8 cellular contexts compared by ENCODE assay signal in genomic region chr15:78212546-78213424, GRCh38. TPM values are rescaled to one million over a fixed set of nuclear protein-coding genes. Genes with fewer than 3 reads are reported as not detected.
DNase-seq lines count a peak whose midpoint lies in the region; ATAC-seq and TF ChIP-seq lines count a peak whose summit lies in the region.

No MANE protein-coding gene starts in this region.

- no peak for TF ChIP-seq CTCF in BJ (IDR thresholded peaks at IDR 0.05; ENCODE audit: insufficient read depth, low read depth, low read length)
- no peak for TF ChIP-seq CTCF in mucosa of descending colon (IDR thresholded peaks at IDR 0.05)

- no peaks in the 10 kb centered on the region for H3K36me3 Mint-ChIP-seq in activated CD4-positive, alpha-beta T cell treated with anti-CD3 and anti-CD28 coated beads, Interleukin-2, amount 10 ng/mL, durations not matched to agents 24 days and 14 days (ENCODE audit: low read depth)

- intact Hi-C loops in mucosa of descending colon (cut with DNase I, micrococcal nuclease) = no loop called here
- intact Hi-C loops in activated CD4-positive, alpha-beta T cell treated with anti-CD3 and anti-CD28 coated beads, Interleukin-2, amount 10 ng/mL, durations not matched to agents 24 days and 14 days (cut with micrococcal nuclease) = no loop called here

- H3K4me3 Mint-ChIP-seq in activated CD4-positive, alpha-beta T cell treated with anti-CD3 and anti-CD28 coated beads, Interleukin-2, amount 10 ng/mL, durations not matched to agents 24 days and 14 days = no peak overlapping the region

- no peaks in the 10 kb centered on the region for H3K9me3 ChIP-seq in mucosa of descending colon

- peaks cover 42% of the 10 kb centered on the region for H3K4me1 ChIP-seq in mucosa of descending colon (ENCODE audit: low read depth)

- no peak overlapping the region for H3K4me3 ChIP-seq in BJ (ENCODE audit: low read depth, low read length)
- H3K4me3 ChIP-seq in mucosa of descending colon = no peak overlapping the region

- no peak overlapping the region for H3K27ac Mint-ChIP-seq in activated CD4-positive, alpha-beta T cell treated with anti-CD3 and anti-CD28 coated beads, Interleukin-2, amount 10 ng/mL, durations not matched to agents 24 days and 14 days

- H3K27me3 Mint-ChIP-seq in activated CD4-positive, alpha-beta T cell treated with anti-CD3 and anti-CD28 coated beads, Interleukin-2, amount 10 ng/mL, durations not matched to agents 24 days and 14 days = peaks cover 8% of the 10 kb centered on the region

- 0 out of 2 replicates have a peak, but pooled peaks cover 2% of the 10 kb centered on the region for H3K27me3 ChIP-seq in BJ (ENCODE audit: control insufficient read depth, insufficient read depth, low read length)

- DNase-seq in BJ (ENCODE audit: low read depth) (peak; percentile 31), NCI-H146 (lab: John Stamatoyannopoulos, UW) (peak; percentile 96), dermis microvascular lymphatic vessel endothelial cell (ENCODE audit: low read depth in 2 of 2) (peak; percentile 23 to 72), mucosa of descending colon (peak; percentile 66 to 84 (median 81)), D341Med (ENCODE audit: low spot score) (no peak)
- no peak for DNase-seq in central memory CD4-positive, alpha-beta T cell
- DNase-seq in activated CD4-positive, alpha-beta T cell treated with anti-CD3 and anti-CD28 coated beads, Interleukin-2, amount 10 ng/mL, durations not matched to agents 24 days and 14 days = no peak

- no peaks in the 10 kb centered on the region for H3K9me3 Mint-ChIP-seq in activated CD4-positive, alpha-beta T cell treated with anti-CD3 and anti-CD28 coated beads, Interleukin-2, amount 10 ng/mL, durations not matched to agents 24 days and 14 days

- H3K36me3 ChIP-seq in BJ (ENCODE audit: control insufficient read depth, insufficient read depth, low read length) (no peaks in the 10 kb centered on the region), mucosa of descending colon (ENCODE audit: low read depth) (no peaks in the 10 kb centered on the region)

- ATAC-seq in mucosa of descending colon = peak; percentile 77
- ATAC-seq in GM19467 (IDR thresholded peaks at IDR 0.05; ENCODE audit: unreplicated experiment) = no peak

- POLR2A ChIA-PET in BJ (lab: Charles Lee) = interaction anchor here (0.5 kb wide), 1 partner anchor 64 kb away, joined by 14 read pairs; the partner anchor contains the start of gene IDH3A

- no peaks in the 10 kb centered on the region for H3K4me1 Mint-ChIP-seq in activated CD4-positive, alpha-beta T cell treated with anti-CD3 and anti-CD28 coated beads, Interleukin-2, amount 10 ng/mL, durations not matched to agents 24 days and 14 days

- CTCF ChIA-PET in BJ (lab: Yijun Ruan, JAX) = interaction anchor here (2.3 to 2.4 kb wide), 2 partner anchors 27 to 29 kb away, joined by 8 to 10 read pairs; no protein-coding TSS in a partner anchor

RNA-seq across cellular contexts. Expression of gene ACSBG1, which starts 21.6 kb away (rescaled TPM):
- 0.01 and 0.02 TPM in 2 replicates for polyA plus RNA-seq in BJ (2011; rRNA removed)
- not detected in 2 replicates for polyA minus RNA-seq in BJ (2011; rRNA and poly(A)+ RNA removed)
- total RNA-seq in dermis microvascular lymphatic vessel endothelial cell = not detected in 2 replicates
- 1 to 10 TPM in 1 of 3 donors, under 1 TPM in 2; 0.32 to 5.2 (median 0.53) TPM for total RNA-seq in mucosa of descending colon
- not detected in 2 replicates for total RNA-seq in activated CD4-positive, alpha-beta T cell treated with anti-CD3 and anti-CD28 coated beads, Interleukin-2, amount 10 ng/mL, durations not matched to agents 24 days and 14 days

RNA-seq across cellular contexts. Expression of gene DNAJA4, which starts 51.6 kb away (rescaled TPM):
- polyA plus RNA-seq in BJ (2011; rRNA removed) = 2.8 and 4.1 TPM in 2 replicates
- polyA minus RNA-seq in BJ (2011; rRNA and poly(A)+ RNA removed) = 1.6 and 2.2 TPM in 2 replicates
- total RNA-seq in dermis microvascular lymphatic vessel endothelial cell = 0.90 and 2.0 TPM in 2 replicates
- 10 to 100 TPM; 33.8 to 52.8 (median 43.5) TPM for total RNA-seq in mucosa of descending colon
- 74.1 and 75.9 TPM in 2 replicates for total RNA-seq in activated CD4-positive, alpha-beta T cell treated with anti-CD3 and anti-CD28 coated beads, Interleukin-2, amount 10 ng/mL, durations not matched to agents 24 days and 14 days

Comparison
In these comparisons a context has a peak if more than half of its experiments do, and no peak if none do; other contexts are left out.
1. DNase-seq: peak in BJ (single experiment), NCI-H146 (single experiment), dermis microvascular lymphatic vessel endothelial cell (2 of 2) and mucosa of descending colon (3 of 3); none in central memory CD4-positive, alpha-beta T cell (single experiment), activated CD4-positive, alpha-beta T cell treated with anti-CD3 and anti-CD28 coated beads, Interleukin-2, amount 10 ng/mL, durations not matched to agents 24 days and 14 days (single experiment) and D341Med (single experiment).
2. RNA of gene DNAJA4, which starts 51.6 kb away (total RNA-seq): 74.1 to 75.9 TPM in activated CD4-positive, alpha-beta T cell treated with anti-CD3 and anti-CD28 coated beads, Interleukin-2, amount 10 ng/mL, durations not matched to agents 24 days and 14 days and 33.8 to 52.8 TPM in mucosa of descending colon; 0.90 to 2.0 TPM in dermis microvascular lymphatic vessel endothelial cell; every median in the first group is over 10 times any median in the second.